In genomic region chr16:48210747-48211146, GRCh38 we compare ENCODE assay signal across 26 cellular contexts. TPM values are rescaled to one million over a fixed set of nuclear protein-coding genes. Genes with fewer than 3 reads are reported as not detected.
"Had no signal": no experiment of that assay in that cellular context is flagged by ENCODE, and none has a peak within 500 bp of the region (broad histone marks: within the 10 kb centered on the region; RNA-seq: fewer than 3 reads in every experiment).

No MANE protein-coding gene starts in this region.

- H3K36me3 ChIP-seq: SJSA1 had no signal

- H3K9me3 ChIP-seq: SJSA1 had no signal

- ATAC-seq: K562 had no signal

- FAIRE-seq: K562, RCC 7860 had no signal

- H3K9ac ChIP-seq: KMS-11 had no signal

- H3K4me1 ChIP-seq: SJSA1 had no signal

- H3K4me3 Mint-ChIP-seq: IgD-negative memory B cell had no signal

- H3K4me3 ChIP-seq: K562, SJSA1, SK-N-MC had no signal

- H3K4me2 ChIP-seq: KMS-11 had no signal

- DNase-seq: Kasumi-1, MV-4-11, NCI-H1048, NCI-H1105, NCI-H1417, NCI-H1436 treated with DMSO at 0.1 percent for 48 hours, NCI-H1694, NCI-H187 treated with DMSO at 0.1 percent for 48 hours, NCI-H2029 treated with DMSO at 0.1 percent for 48 hours, NCI-H2171 treated with DMSO at 0.1 percent for 48 hours, NCI-H345, NCI-H524, NCI-H526 treated with DMSO at 0.1 percent for 48 hours, NCI-H748 treated with DMSO at 0.1 percent for 48 hours, Right ventricle myocardium superior, RPMI8226, SIG-M5 had no signal

- H3K27ac Mint-ChIP-seq: IgD-negative memory B cell had no signal

- H3K27ac ChIP-seq: KMS-11, SJSA1, SK-N-MC had no signal

- H3K9me3 Mint-ChIP-seq: IgD-negative memory B cell had no signal

RNA-seq across cellular contexts. Expression of gene ABCC11, which starts 36.6 kb away (rescaled TPM):
- total RNA-seq: HT1080, M059J, NCI-H460, Right ventricle myocardium superior, SJSA1 had no signal
- polyA plus RNA-seq: IgD-negative memory B cell had no signal

RNA-seq across cellular contexts. Expression of gene ABCC12, which starts 55.0 kb away (rescaled TPM):
- total RNA-seq: HT1080, K562, M059J, NCI-H460, Right ventricle myocardium superior had no signal
- polyA plus RNA-seq: IgD-negative memory B cell, K562 had no signal
